8 cellular contexts compared by ENCODE assay signal in the genomic region with DNA sequence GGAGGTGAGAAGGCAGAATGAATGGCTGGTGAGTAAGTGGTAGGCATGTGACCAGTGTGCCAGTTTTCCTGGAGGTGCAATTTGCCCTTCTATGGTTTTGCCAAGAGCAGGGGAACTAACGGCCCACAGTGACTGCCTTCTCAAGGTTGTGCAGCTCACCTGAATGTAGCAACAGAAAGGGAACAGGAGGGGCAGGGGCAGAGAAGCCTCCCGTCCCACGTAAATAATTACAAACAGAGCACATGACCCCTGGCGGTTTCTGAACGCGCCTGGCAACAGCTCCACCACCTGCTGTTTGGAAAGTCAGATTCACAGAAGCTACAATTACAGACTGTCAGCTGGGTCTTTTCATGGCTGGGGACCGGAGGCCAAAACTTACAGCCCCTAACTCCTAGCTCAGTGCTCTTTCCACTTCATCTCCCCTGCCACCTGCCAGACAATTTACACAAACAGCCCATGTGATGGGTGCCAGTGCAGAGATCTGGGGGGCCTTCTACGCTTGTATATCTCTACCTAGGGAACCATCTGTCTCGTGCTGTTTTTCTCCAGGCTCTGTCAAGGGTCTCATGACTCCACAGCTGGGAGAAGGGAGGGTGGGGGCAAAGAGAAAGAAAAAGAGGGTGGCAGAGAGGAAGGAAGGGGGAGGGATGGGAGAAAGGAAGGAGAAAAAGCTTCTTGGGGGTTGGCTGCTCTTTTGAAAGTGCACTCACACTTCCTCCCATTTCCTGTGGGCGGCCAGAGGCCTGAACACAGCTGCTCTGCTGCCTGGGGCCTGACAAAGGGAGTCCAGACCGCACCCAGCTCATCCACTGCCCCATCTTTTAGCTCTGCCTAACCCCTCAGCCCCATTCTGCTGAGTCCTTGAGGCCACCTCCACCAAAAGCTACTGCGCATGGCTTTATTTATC.
DNase-seq lines count a peak whose midpoint lies in the region; ATAC-seq, FAIRE-seq and TF ChIP-seq lines count a peak whose summit lies in the region.

No MANE protein-coding gene starts in this region.

- 0 out of 2 replicates have a peak, but pooled peaks cover 2% of the 10 kb centered on the region for H3K79me1 ChIP-seq in H1 (ENCODE audit: low read depth, low read length)

- H3K4me1 ChIP-seq in ACC112 (ENCODE audit: control insufficient read depth, insufficient read depth, low read length, unreplicated experiment) (peaks cover 23% of the 10 kb centered on the region), H1 (replicated peaks in 1 of 4; ENCODE audit: control insufficient read depth in 3 of 4, insufficient read depth in 4 of 4, low read length in 3 of 4) (no peaks in the 10 kb centered on the region; a peak in 1 of 7 replicates), mucosa of descending colon (ENCODE audit: low read depth) (peaks cover 24% of the 10 kb centered on the region)

- H3K36me3 Mint-ChIP-seq in stimulated activated naive B cell treated with anti-CD40 and anti-IgM and Interleukin-4, amounts not matched to agents 10 μg/mL and 1 μg/mL and 100 μg/mL, for 72 hours: peaks cover 50 to 83% of the 10 kb centered on the region in 2 donors

- H4K91ac ChIP-seq in H1 (replicated peaks; ENCODE audit: insufficient read length, low read length): no peak overlapping the region

- H4K5ac ChIP-seq in H1 (ENCODE audit: insufficient read length, low read depth, low read length): no peak overlapping the region

- ATAC-seq in GM18520 (IDR thresholded peaks at IDR 0.05; ENCODE audit: unreplicated experiment) (peak; percentile 47), HG03060 (IDR thresholded peaks at IDR 0.05; ENCODE audit: low read depth, unreplicated experiment) (peak; percentile 62), mucosa of descending colon (peak; percentile 69)
- ATAC-seq in stimulated activated naive B cell treated with anti-CD40 and anti-IgM and Interleukin-4, amounts not matched to agents 10 μg/mL and 1 μg/mL and 100 μg/mL, for 72 hours (replicated peaks): peak; percentile 82 to 83

- no peak overlapping the region for H2AK5ac ChIP-seq in H1 (ENCODE audit: low read depth, low read length)

- WGBS in H1 (ENCODE audit: extremely low coverage in 1 of 2, insufficient coverage in 1 of 2, insufficient read length in 1 of 2, insufficient replicate concordance in 2 of 2, low coverage in 1 of 2, low lambda C conversion rate in 2 of 2, missing lambda C conversion rate in 1 of 2), 2 experiments: 84% methylated on average over 12 of the region's 12 CpGs; no CpG with 5 or more reads in 1 of the 2 experiments

- H3K27ac ChIP-seq in ACC112 (ENCODE audit: low read depth, low read length) (peak overlapping the region; percentile 63), H1 (ENCODE audit: low read depth, low read length) (no peak overlapping the region)

- H3K9ac ChIP-seq in H1 (replicated peaks in 1 of 4; ENCODE audit: extremely low read depth in 1 of 4, low read depth in 3 of 4, low read length in 3 of 4): no peak overlapping the region

- intact Hi-C loops in mucosa of descending colon (cut with DNase I, micrococcal nuclease): no loop called here

- H2BK15ac ChIP-seq in H1 (ENCODE audit: low read length): no peak overlapping the region

- DNase-seq in NCI-H2196 treated with DMSO at 0.1 percent for 48 hours (lab: John Stamatoyannopoulos, UW; ENCODE audit: unreplicated experiment) (peak; percentile 60), H1 (ENCODE audit: low read depth in 1 of 2, low spot score in 2 of 2) (no peak), mucosa of descending colon (peak; percentile 69 to 87 (median 73))
- DNase-seq in activated CD4-positive, alpha-beta T cell treated with anti-CD3 and anti-CD28 coated beads, Interleukin-2, amount 50 U/mL, for 48 hours: peak; percentile 58 to 70
- peak; percentile 72 for DNase-seq in stimulated activated naive B cell treated with anti-CD40 and anti-IgM and Interleukin-4, amounts not matched to agents 10 μg/mL and 1 μg/mL and 100 μg/mL, for 72 hours

- H3K79me2 ChIP-seq in ACC112 (ENCODE audit: control insufficient read depth, insufficient read depth, low read length, unreplicated experiment) (no peaks in the 10 kb centered on the region), H1 (ENCODE audit: control insufficient read depth in 1 of 2, insufficient read depth in 2 of 2, low read length in 2 of 2) (no peaks in the 10 kb centered on the region)

- no peak for TF ChIP-seq CTCF in H1 (IDR thresholded peaks at IDR 0.05; ENCODE audit: control extremely low read depth in 1 of 3, insufficient read depth in 1 of 3, low read depth in 1 of 3, low read length in 3 of 3)
- no peak for TF ChIP-seq CTCF in mucosa of descending colon (IDR thresholded peaks at IDR 0.05)

- TF ChIP-seq EP300 in H1 (IDR thresholded peaks at IDR 0.05; ENCODE audit: borderline replicate concordance in 1 of 2, low read depth in 2 of 2, low read length in 2 of 2): no peak

- no peak overlapping the region for H3K23ac ChIP-seq in H1 (ENCODE audit: insufficient read length)

- H3K27ac Mint-ChIP-seq in stimulated activated naive B cell treated with anti-CD40 and anti-IgM and Interleukin-4, amounts not matched to agents 10 μg/mL and 1 μg/mL and 100 μg/mL, for 72 hours: peak overlapping the region; percentile 96

- TF ChIP-seq RAD21 in H1 (IDR thresholded peaks at IDR 0.05 in 1 of 2, conservative IDR thresholded peaks at IDR 0.05 in 1 of 2; ENCODE audit: low read depth in 2 of 2, low read length in 2 of 2): peak in 1 of 2 experiments; percentile 4; a peak in 1 of 4 replicates

- peak overlapping the region; percentile 68; the same call in 1 of the 2 replicates for H4K8ac ChIP-seq in H1 (ENCODE audit: extremely low read depth, insufficient read depth, low read length)

- no peaks in the 10 kb centered on the region for H3K23me2 ChIP-seq in H1 (ENCODE audit: low read depth, low read length)

- H3K9me3 ChIP-seq in H1 (ENCODE audit: insufficient read depth in 2 of 2, low read depth in 1 of 2, low read length in 1 of 2) (no peaks in the 10 kb centered on the region), mucosa of descending colon (no peaks in the 10 kb centered on the region)

- H3K4me3 ChIP-seq in ACC112 (ENCODE audit: low read depth, low read length): no peak overlapping the region
- no peak overlapping the region for H3K4me3 ChIP-seq in H1 (ENCODE audit: extremely low read depth in 1 of 4, insufficient read depth in 2 of 4, low read depth in 3 of 4, low read length in 4 of 4)
- H3K4me3 ChIP-seq in mucosa of descending colon: no peak overlapping the region

- H3K27me3 ChIP-seq in ACC112 (ENCODE audit: insufficient read depth, low read length): no peaks in the 10 kb centered on the region
- no peaks in the 10 kb centered on the region for H3K27me3 ChIP-seq in H1 (replicated peaks in 1 of 4; ENCODE audit: control insufficient read depth in 3 of 4, extremely low read depth in 1 of 4, insufficient read depth in 3 of 4, low read length in 3 of 4)

- H3K4me2 ChIP-seq in H1 (ENCODE audit: insufficient read depth in 1 of 2, low read depth in 2 of 2, low read length in 2 of 2): no peak overlapping the region

- no peak overlapping the region for H2BK120ac ChIP-seq in H1 (replicated peaks; ENCODE audit: low read depth, low read length)

- H3K4me1 Mint-ChIP-seq in stimulated activated naive B cell treated with anti-CD40 and anti-IgM and Interleukin-4, amounts not matched to agents 10 μg/mL and 1 μg/mL and 100 μg/mL, for 72 hours: peaks cover 55 to 65% of the 10 kb centered on the region in 2 donors

- no peak for TF ChIP-seq POLR2A in H1 (IDR thresholded peaks at IDR 0.05; ENCODE audit: control extremely low read depth in 1 of 2, low read depth in 2 of 2, low read length in 2 of 2)

- POLR2A ChIA-PET in H1 (lab: Charles Lee; ENCODE audit: partially characterized antibody): interaction anchor here (0.6 to 1.7 kb wide), 3 partner anchors 11 to 317 kb away, joined by 3 to 4 read pairs (median 3); no protein-coding TSS in a partner anchor

- H2BK5ac ChIP-seq in H1 (ENCODE audit: low read depth, low read length): no peak overlapping the region; the same call in 1 of the 2 replicates

- no peak overlapping the region for H2BK12ac ChIP-seq in H1 (ENCODE audit: low read depth, low read length)

- no peak overlapping the region for H3K18ac ChIP-seq in H1 (ENCODE audit: extremely low read depth, low read length)

- H4K20me1 ChIP-seq in H1 (replicated peaks in 1 of 2; ENCODE audit: control insufficient read depth in 1 of 2, insufficient read depth in 2 of 2, low read length in 2 of 2): peaks cover 6 to 8% of the 10 kb centered on the region in 2 experiments

- no peaks in the 10 kb centered on the region for H3K9me3 Mint-ChIP-seq in stimulated activated naive B cell treated with anti-CD40 and anti-IgM and Interleukin-4, amounts not matched to agents 10 μg/mL and 1 μg/mL and 100 μg/mL, for 72 hours

- no peak overlapping the region for H3K56ac ChIP-seq in H1 (replicated peaks; ENCODE audit: insufficient read length, low read depth, low read length)

- H3K4ac ChIP-seq in H1 (replicated peaks; ENCODE audit: insufficient read length, low read depth, low read length): no peak overlapping the region

- CTCF ChIA-PET in H1 (lab: Charles Lee; ENCODE audit: partially characterized antibody): interaction anchor here (0.7 to 2.6 kb wide), 11 partner anchors 11 to 319 kb away, joined by 3 to 12 read pairs (median 3); no protein-coding TSS in a partner anchor

- no peaks in the 10 kb centered on the region for H3K27me3 Mint-ChIP-seq in stimulated activated naive B cell treated with anti-CD40 and anti-IgM and Interleukin-4, amounts not matched to agents 10 μg/mL and 1 μg/mL and 100 μg/mL, for 72 hours

- peaks cover 24% of the 10 kb centered on the region; the same call in 1 of the 2 replicates for H3K36me3 ChIP-seq in ACC112 (ENCODE audit: insufficient read depth, low read length)
- peaks cover 35 to 73% (median 62%) of the 10 kb centered on the region in 4 experiments for H3K36me3 ChIP-seq in H1 (ENCODE audit: control insufficient read depth in 2 of 4, insufficient read depth in 4 of 4, low read length in 3 of 4)
- H3K36me3 ChIP-seq in mucosa of descending colon (ENCODE audit: low read depth): peaks cover under 1% of the 10 kb centered on the region

- no peak overlapping the region for H2BK20ac ChIP-seq in H1 (ENCODE audit: low read length)

- FAIRE-seq in H1 (lab: Jason Lieb, UNC): no peak

- H3K14ac ChIP-seq in H1 (ENCODE audit: insufficient read length): no peak overlapping the region

- peak overlapping the region; percentile 63 to 75 for H3K4me3 Mint-ChIP-seq in stimulated activated naive B cell treated with anti-CD40 and anti-IgM and Interleukin-4, amounts not matched to agents 10 μg/mL and 1 μg/mL and 100 μg/mL, for 72 hours

- peak overlapping the region; percentile 84 for H2AFZ ChIP-seq in ACC112 (ENCODE audit: low read length, unreplicated experiment)
- no peak overlapping the region for H2AFZ ChIP-seq in H1 (ENCODE audit: low read length)

TF ChIP-seq in H1, 55 proteins besides CTCF, POLR2A, EP300 and RAD21 (continues in another document):
- TF ChIP-seq SP4 (IDR thresholded peaks at IDR 0.05; ENCODE audit: low read length): no peak
- no peak for TF ChIP-seq NANOG (IDR thresholded peaks at IDR 0.05; ENCODE audit: insufficient read depth, low read depth, low read length, poor library complexity, severe bottlenecking)
- TF ChIP-seq CHD2 (IDR thresholded peaks at IDR 0.05; ENCODE audit: low read length): no peak
- TF ChIP-seq MAFK (IDR thresholded peaks at IDR 0.05; ENCODE audit: low read depth, low read length): no peak

Comparison
In these comparisons a context has a peak if more than half of its experiments do, and no peak if none do; other contexts are left out.
1. DNase-seq: peak in NCI-H2196 treated with DMSO at 0.1 percent for 48 hours (single experiment), activated CD4-positive, alpha-beta T cell treated with anti-CD3 and anti-CD28 coated beads, Interleukin-2, amount 50 U/mL, for 48 hours (2 of 2), mucosa of descending colon (3 of 3) and stimulated activated naive B cell treated with anti-CD40 and anti-IgM and Interleukin-4, amounts not matched to agents 10 μg/mL and 1 μg/mL and 100 μg/mL, for 72 hours (single experiment); none in H1 (0 of 2).
2. Peak in every context shown above with its lines, with median percentiles within 50 percentile points of each other: ATAC-seq.